ENCODE assay signal across 8 cellular contexts in the genomic region with DNA sequence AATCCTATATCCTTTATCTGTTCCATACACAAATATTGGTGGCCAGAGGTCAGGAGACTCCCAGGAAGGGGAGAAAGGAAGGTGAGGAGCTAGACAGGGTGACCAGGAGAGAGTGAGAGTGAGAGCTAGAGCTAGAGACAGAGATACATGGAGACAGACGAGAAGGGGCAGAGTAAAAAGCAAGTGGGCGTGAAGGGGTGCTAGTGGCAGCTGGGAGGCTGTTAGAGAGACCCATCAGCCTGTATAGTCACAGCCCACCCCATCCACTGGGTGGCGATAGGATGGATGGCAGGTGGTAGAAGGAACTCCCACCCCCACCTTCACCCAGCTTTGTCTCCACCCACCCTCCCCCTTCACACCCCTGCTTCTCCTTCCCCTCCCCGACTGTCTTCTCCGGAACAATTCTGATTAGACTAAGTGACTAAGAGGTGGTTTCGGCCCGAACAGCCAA. TPM values are rescaled to one million over a fixed set of nuclear protein-coding genes. Genes with fewer than 3 reads are reported as not detected.
DNase-seq lines count a peak whose midpoint lies in the region; ATAC-seq and TF ChIP-seq lines count a peak whose summit lies in the region.
"Had no signal": no experiment of that assay in that cellular context is flagged by ENCODE, and none has a peak within 500 bp of the region (broad histone marks: within the 10 kb centered on the region; RNA-seq: fewer than 3 reads in every experiment).

No MANE protein-coding gene starts in this region.

- RAD21 ChIA-PET in HCT116 (lab: Charles Lee; ENCODE audit: low non-redundant PET in 1 of 2, low total read pairs in 2 of 2, uncharacterized antibody in 2 of 2, unreplicated experiment in 2 of 2): interaction anchor here in 1 of 2 experiments (0.6 kb wide), 1 partner anchor 33 kb away, joined by 3 read pairs; no protein-coding TSS in a partner anchor

- H3K9me3 ChIP-seq in HCT116 (ENCODE audit: control insufficient read depth in 1 of 2, insufficient read depth in 1 of 2, low read depth in 1 of 2, low read length in 2 of 2): no peaks in the 10 kb centered on the region
- H3K9me3 ChIP-seq in mesenchymal stem cell (ENCODE audit: control insufficient read depth, low read length): no peaks in the 10 kb centered on the region
- H3K9me3 ChIP-seq: neutrophil had no signal

- H3K4me1 ChIP-seq in HCT116 (ENCODE audit: control insufficient read depth in 1 of 2, insufficient read depth in 2 of 2, low read length in 2 of 2) (peaks cover 32 to 63% of the 10 kb centered on the region in 2 experiments), mesenchymal stem cell (ENCODE audit: control insufficient read depth, insufficient read depth, low read depth, low read length) (peaks cover 9% of the 10 kb centered on the region)

- no peak for TF ChIP-seq RAD21 in HCT116 (IDR thresholded peaks at IDR 0.05; ENCODE audit: low read depth)

- H3K9me2 ChIP-seq in HCT116 (ENCODE audit: insufficient read depth): no peaks in the 10 kb centered on the region

- H3K9ac ChIP-seq in HCT116 (ENCODE audit: low read length) (no peak overlapping the region), mesenchymal stem cell (ENCODE audit: low read length) (no peak overlapping the region)

- H4K91ac ChIP-seq in mesenchymal stem cell (ENCODE audit: low read length): peak overlapping the region; percentile 71

- no peaks in the 10 kb centered on the region for H3K27me3 ChIP-seq in HCT116 (ENCODE audit: insufficient read depth, low read length)
- peaks cover 52 to 55% of the 10 kb centered on the region in 2 experiments for H3K27me3 ChIP-seq in mesenchymal stem cell (ENCODE audit: control insufficient read depth in 1 of 2, insufficient read depth in 1 of 2, low read length in 2 of 2)

- H4K8ac ChIP-seq in mesenchymal stem cell (ENCODE audit: low read length): no peak overlapping the region

- no peak overlapping the region for H3K23ac ChIP-seq in mesenchymal stem cell (ENCODE audit: low read length in 2 of 2)

- no peak overlapping the region for H3K14ac ChIP-seq in mesenchymal stem cell (ENCODE audit: low read length in 2 of 2)

- no peak overlapping the region for H2BK15ac ChIP-seq in mesenchymal stem cell (ENCODE audit: low read depth, poor library complexity, severe bottlenecking)

- 35% methylated on average over 5 of the region's 7 CpGs for WGBS in mesenchymal stem cell

- H3K4ac ChIP-seq in mesenchymal stem cell (ENCODE audit: low read depth in 1 of 2, low read length in 2 of 2): no peak overlapping the region

- H3K18ac ChIP-seq in mesenchymal stem cell (ENCODE audit: low read depth in 1 of 2, low read length in 2 of 2): peak overlapping the region in 1 of 2 experiments; percentile 28

- H3K79me2 ChIP-seq in HCT116 (ENCODE audit: insufficient read depth, low read length): no peaks in the 10 kb centered on the region

- H2BK5ac ChIP-seq in mesenchymal stem cell (ENCODE audit: low read depth, low read length, poor library complexity, severe bottlenecking): no peak overlapping the region

- H2BK120ac ChIP-seq in mesenchymal stem cell (ENCODE audit: low read depth, low read length): no peak overlapping the region

- no peak for TF ChIP-seq POLR2A in HCT116 (IDR thresholded peaks at IDR 0.05; ENCODE audit: borderline replicate concordance, extremely low read depth, insufficient read depth, insufficient read length)

- H3K4me2 ChIP-seq in HCT116 (ENCODE audit: low read length): no peak overlapping the region
- no peak overlapping the region for H3K4me2 ChIP-seq in mesenchymal stem cell (ENCODE audit: low read length, poor library complexity, severe bottlenecking)

- H3K36me3 ChIP-seq in HCT116 (ENCODE audit: control insufficient read depth in 1 of 2, insufficient read depth in 2 of 2, low read length in 2 of 2) (no peaks in the 10 kb centered on the region), mesenchymal stem cell (ENCODE audit: control insufficient read depth in 1 of 2, insufficient read depth in 2 of 2, low read depth in 1 of 2, low read length in 2 of 2) (no peaks in the 10 kb centered on the region)
- H3K36me3 ChIP-seq: neutrophil had no signal

- DNase-seq in Daoy (ENCODE audit: low read depth) (peak; percentile 44), HCT116 (ENCODE audit: low read depth, low spot score) (no peak), SW480 (ENCODE audit: low spot score) (peak; percentile 36), mesenchymal stem cell (no peak), medulla oblongata (ENCODE audit: extremely low spot score) (no peak)

- CTCF ChIA-PET in HCT116 (lab: Charles Lee): interaction anchor here (1.1 to 2.3 kb wide), 3 partner anchors 9 to 33 kb away, joined by 4 to 10 read pairs (median 7); partner anchors contain the start of gene PCDH1

- H3K27ac ChIP-seq in HCT116 (ENCODE audit: low read depth, low read length) (no peak overlapping the region), mesenchymal stem cell (ENCODE audit: low read length, poor library complexity, severe bottlenecking) (no peak overlapping the region)
- H3K27ac ChIP-seq: neutrophil had no signal

- no TSS peak for BruUV-seq in HCT116 (replicated peaks; lab: Mats Ljungman, UMichigan)

- ATAC-seq in HCT116 (0 out of 2 replicates have a peak, but pooled peaks have one; percentile 12), HG02588 (IDR thresholded peaks at IDR 0.05; ENCODE audit: unreplicated experiment) (no peak), HG03565 (IDR thresholded peaks at IDR 0.05; ENCODE audit: unreplicated experiment) (no peak)

- H2AK5ac ChIP-seq in mesenchymal stem cell (ENCODE audit: low read length, severe bottlenecking): no peak overlapping the region

- POLR2A ChIA-PET in HCT116 (lab: Charles Lee): no interaction called here

- TF ChIP-seq CTCF in HCT116 (IDR thresholded peaks at IDR 0.05 in 2 of 3, conservative IDR thresholded peaks at IDR 0.05 in 1 of 3; ENCODE audit: borderline replicate concordance in 1 of 3, insufficient read depth in 1 of 3, low read depth in 2 of 3, low read length in 2 of 3): peak in 1 of 3 experiments; percentile 20; a peak in 1 of 6 replicates

- H3K79me1 ChIP-seq in mesenchymal stem cell (replicated peaks; ENCODE audit: low read length, poor library complexity, severe bottlenecking): no peaks in the 10 kb centered on the region

- peak overlapping the region; percentile 15 to 50 for H2BK12ac ChIP-seq in mesenchymal stem cell (ENCODE audit: low read length in 2 of 2)

- H2AFZ ChIP-seq in HCT116 (ENCODE audit: low read depth, low read length, poor library complexity, severe bottlenecking): no peak overlapping the region
- H2AFZ ChIP-seq in mesenchymal stem cell (ENCODE audit: low read depth, low read length): no peak overlapping the region

- H3K4me3 ChIP-seq in HCT116 (replicated peaks in 1 of 2; ENCODE audit: low read depth in 1 of 2, low read length in 2 of 2) (no peak overlapping the region), mesenchymal stem cell (ENCODE audit: insufficient read depth in 1 of 2, low read depth in 1 of 2, low read length in 2 of 2) (no peak overlapping the region)

- H4K20me1 ChIP-seq in HCT116 (ENCODE audit: insufficient read depth): no peaks in the 10 kb centered on the region

- intact Hi-C loops in HCT116 (cut with micrococcal nuclease): no loop called here

TF ChIP-seq in HCT116, 20 proteins besides CTCF, POLR2A, EP300 and RAD21:
- TF ChIP-seq SP1 (IDR thresholded peaks at IDR 0.05; ENCODE audit: low read depth): no peak
- no peak for TF ChIP-seq EZH2phosphoT487 (IDR thresholded peaks at IDR 0.05; ENCODE audit: borderline replicate concordance)
- no peak for TF ChIP-seq SIN3A (IDR thresholded peaks at IDR 0.05; ENCODE audit: low read depth)
- no peak for TF ChIP-seq ELF1 (IDR thresholded peaks at IDR 0.05; ENCODE audit: borderline replicate concordance, low read depth)
- TF ChIP-seq TCF7L2 (IDR thresholded peaks at IDR 0.05; ENCODE audit: borderline replicate concordance, extremely low read depth, insufficient read depth, insufficient read length): no peak
- no peak for TF ChIP-seq ZFX (IDR thresholded peaks at IDR 0.05)
- TF ChIP-seq FOSL1 (IDR thresholded peaks at IDR 0.05; ENCODE audit: low read depth): no peak

RNA-seq across cellular contexts. Expression of gene PCDH1, which starts 32.8 kb away (rescaled TPM):
- total RNA-seq in Daoy (2014; rRNA removed; shearing (Covaris generic)): 2.7 and 4.1 TPM in 2 replicates
- total RNA-seq in HCT116 (2021; ENCODE audit: unreplicated experiment): 24.2 TPM
- polyA plus RNA-seq in HCT116 (2012): 41.1 and 48.5 TPM in 2 replicates
- 2.1 TPM for polyA plus RNA-seq in mesenchymal stem cell (2013, experiment 1 of 2)
- 2.0 TPM for polyA plus RNA-seq in mesenchymal stem cell (2013, experiment 2 of 2)

Comparison
In these comparisons a context has a peak if more than half of its experiments do, and no peak if none do; other contexts are left out.
1. DNase-seq: peak in Daoy (single experiment) and SW480 (single experiment); none in HCT116 (single experiment), mesenchymal stem cell (single experiment) and medulla oblongata (single experiment).